Comparison of ENCODE assay signal across 15 cellular contexts in the genomic region with DNA sequence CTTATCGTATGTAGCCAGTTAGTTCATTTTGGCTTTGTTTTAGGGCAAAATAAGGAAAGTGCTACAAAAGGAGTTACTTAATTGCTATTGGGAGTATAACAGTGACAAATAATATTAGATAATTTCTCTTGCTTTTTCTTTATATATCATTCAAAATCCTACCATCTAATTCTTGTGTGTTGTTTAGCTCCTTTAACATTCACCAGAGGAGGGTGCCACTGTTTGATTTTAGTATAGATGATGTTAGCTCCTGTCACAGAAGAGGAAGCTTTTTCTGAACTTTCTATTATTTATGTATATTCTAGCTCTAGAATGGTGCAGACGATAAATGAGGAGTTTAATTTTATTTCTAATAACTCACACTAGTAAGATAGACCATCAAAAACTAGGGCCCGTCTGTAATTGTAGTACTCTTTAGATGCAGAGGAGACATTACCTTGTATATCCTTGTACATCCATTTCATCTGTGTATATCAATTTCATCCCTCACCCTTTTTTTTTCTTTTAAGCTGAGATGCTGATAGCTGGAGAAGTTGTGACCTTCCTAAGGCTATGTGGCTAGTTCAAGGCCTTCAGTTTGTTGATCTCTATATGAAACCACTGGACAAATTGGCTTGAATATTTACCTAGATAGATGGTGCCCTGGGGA. TPM values are rescaled to one million over a fixed set of nuclear protein-coding genes. Genes with fewer than 3 reads are reported as not detected.
DNase-seq lines count a peak whose midpoint lies in the region; ATAC-seq and TF ChIP-seq lines count a peak whose summit lies in the region.
"Had no signal": no experiment of that assay in that cellular context is flagged by ENCODE, and none has a peak within 500 bp of the region (broad histone marks: within the 10 kb centered on the region; RNA-seq: fewer than 3 reads in every experiment).

No MANE protein-coding gene starts in this region.

- peaks cover 66% of the 10 kb centered on the region for H3K36me3 Mint-ChIP-seq in dendritic cell treated with granulocyte-macrophage colony-stimulating factor and Interleukin-4, amounts not matched to agents 40 ng/mL and 50 ng/mL, for 4 days (ENCODE audit: low read depth)
- peaks cover 5% of the 10 kb centered on the region for H3K36me3 Mint-ChIP-seq in progenitor cell of endocrine pancreas (ENCODE audit: insufficient read depth)

- peaks cover 7% of the 10 kb centered on the region for H3K9me3 Mint-ChIP-seq in dendritic cell treated with granulocyte-macrophage colony-stimulating factor and Interleukin-4, amounts not matched to agents 40 ng/mL and 50 ng/mL, for 4 days
- H3K9me3 Mint-ChIP-seq in progenitor cell of endocrine pancreas (ENCODE audit: low read depth), result no peaks in the 10 kb centered on the region
- H3K9me3 Mint-ChIP-seq: activated B cell treated with CpG ODN at 0.5 μM for 24 hours had no signal

- peaks cover 43% of the 10 kb centered on the region for H3K4me1 Mint-ChIP-seq in dendritic cell treated with granulocyte-macrophage colony-stimulating factor and Interleukin-4, amounts not matched to agents 40 ng/mL and 50 ng/mL, for 4 days (ENCODE audit: low read depth)
- H3K4me1 Mint-ChIP-seq in progenitor cell of endocrine pancreas (ENCODE audit: low read depth), result peaks cover 25% of the 10 kb centered on the region

- DNase-seq in NCI-H2107 treated with DMSO at 0.1 percent for 48 hours (lab: John Stamatoyannopoulos, UW; ENCODE audit: unreplicated experiment) (peak; percentile 58), NCI-H2107 (lab: John Stamatoyannopoulos, UW) (no peak), NCI-H2196 (lab: John Stamatoyannopoulos, UW; ENCODE audit: unreplicated experiment) (peak; percentile 34), progenitor cell of endocrine pancreas (ENCODE audit: low spot score, unreplicated experiment) (no peak), mucosa of gallbladder (ENCODE audit: low spot score) (no peak)
- DNase-seq in stimulated activated CD4-positive, alpha-beta T cell treated with anti-CD3 and anti-CD28 coated beads, Interleukin-4, amount 100 ng/mL, for 1 hour, result no peak
- DNase-seq: activated B cell treated with CpG ODN at 0.5 μM for 24 hours, activated T-cell treated with anti-CD3 and anti-CD28 coated beads for 4 hours, colonic mucosa, DMS153, NCI-H446 treated with DMSO at 0.1 percent for 48 hours, SIG-M5, transverse colon had no signal

- H3K27me3 Mint-ChIP-seq in dendritic cell treated with granulocyte-macrophage colony-stimulating factor and Interleukin-4, amounts not matched to agents 40 ng/mL and 50 ng/mL, for 4 days, result peaks cover 2% of the 10 kb centered on the region
- H3K27me3 Mint-ChIP-seq in progenitor cell of endocrine pancreas, result peaks cover 6% of the 10 kb centered on the region

- H3K4me3 Mint-ChIP-seq in dendritic cell treated with granulocyte-macrophage colony-stimulating factor and Interleukin-4, amounts not matched to agents 40 ng/mL and 50 ng/mL, for 4 days, result peak overlapping the region; percentile 93
- peak overlapping the region; percentile 10 for H3K4me3 Mint-ChIP-seq in progenitor cell of endocrine pancreas (ENCODE audit: low read depth)
- H3K4me3 Mint-ChIP-seq: activated B cell treated with CpG ODN at 0.5 μM for 24 hours had no signal

- no peak for ATAC-seq in HG03175 (IDR thresholded peaks at IDR 0.05; ENCODE audit: unreplicated experiment)

- TF ChIP-seq CTCF in progenitor cell of endocrine pancreas (IDR thresholded peaks at IDR 0.05; ENCODE audit: unreplicated experiment), result no peak

- intact Hi-C loops in dendritic cell treated with granulocyte-macrophage colony-stimulating factor and Interleukin-4, amounts not matched to agents 40 ng/mL and 50 ng/mL, for 4 days (cut with micrococcal nuclease), result loop anchor here (5.0 to 10.0 kb wide), 5 partner anchors 43 to 463 kb away; partner anchors contain the start of gene NMD3

- no peak overlapping the region for H3K27ac Mint-ChIP-seq in dendritic cell treated with granulocyte-macrophage colony-stimulating factor and Interleukin-4, amounts not matched to agents 40 ng/mL and 50 ng/mL, for 4 days
- no peak overlapping the region for H3K27ac Mint-ChIP-seq in progenitor cell of endocrine pancreas
- H3K27ac Mint-ChIP-seq: activated B cell treated with CpG ODN at 0.5 μM for 24 hours had no signal

RNA-seq across cellular contexts. Expression of gene PPM1L, which starts 3.0 kb away (rescaled TPM):
- total RNA-seq in progenitor cell of endocrine pancreas (29.8 and 30.1 TPM in 2 replicates), mucosa of gallbladder (79.5 TPM)

Comparison
In these comparisons a context has a peak if more than half of its experiments do, and no peak if none do; other contexts are left out.
1. DNase-seq: peak in NCI-H2107 treated with DMSO at 0.1 percent for 48 hours (single experiment) and NCI-H2196 (single experiment); none in NCI-H2107 (single experiment), progenitor cell of endocrine pancreas (single experiment), stimulated activated CD4-positive, alpha-beta T cell treated with anti-CD3 and anti-CD28 coated beads, Interleukin-4, amount 100 ng/mL, for 1 hour (single experiment) and mucosa of gallbladder (single experiment).